8 cellular contexts compared by ENCODE assay signal in the genomic region with DNA sequence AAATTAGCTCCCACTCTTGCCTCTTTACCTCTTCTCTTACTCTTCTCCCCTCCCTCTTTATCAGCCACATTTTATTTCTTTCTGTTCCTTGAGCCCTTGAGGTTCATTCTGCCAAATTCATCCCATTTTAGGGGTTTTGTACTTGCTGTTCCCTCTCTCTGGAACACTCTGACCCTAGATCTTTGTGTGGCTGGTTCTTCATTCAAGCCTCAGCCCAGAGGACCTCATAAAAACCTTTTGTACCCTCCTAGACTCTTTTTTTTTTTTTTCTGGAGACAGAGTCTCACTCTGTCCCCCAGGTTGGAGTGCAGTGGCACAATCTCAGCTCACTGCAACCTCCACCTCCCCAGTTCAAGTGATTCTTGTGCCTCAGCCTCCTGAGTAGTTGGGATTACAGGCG. TPM values are rescaled to one million over a fixed set of nuclear protein-coding genes. Genes with fewer than 3 reads are reported as not detected.
DNase-seq lines count a peak whose midpoint lies in the region; ATAC-seq and TF ChIP-seq lines count a peak whose summit lies in the region.
"Not testable (repeated sequence)": the region's sequence is repeated elsewhere in the genome, so short reads cannot be mapped to it uniquely, and the experiment has no call there.

No MANE protein-coding gene starts in this region.

- H3K4me1 Mint-ChIP-seq in Caco-2 (ENCODE audit: low read depth, unreplicated experiment) = peaks cover 32% of the 10 kb centered on the region

- TF ChIP-seq RAD21 in liver (IDR thresholded peaks at IDR 0.05) = not testable (repeated sequence)

- H3K4me3 Mint-ChIP-seq in Caco-2 (ENCODE audit: unreplicated experiment) = not testable (repeated sequence)

- not testable (repeated sequence) for BruUV-seq in Caco-2 (replicated peaks; lab: Mats Ljungman, UMichigan)

- in situ Hi-C loops in gastrocnemius medialis (cut with MboI; ENCODE audit: low sequenced_read_pairs in 4 of 4) = not testable (repeated sequence)

- not testable (repeated sequence) for TF ChIP-seq CTCF in Caco-2 (IDR thresholded peaks at IDR 0.05; ENCODE audit: insufficient read depth in 1 of 2, low read depth in 1 of 2, low read length in 1 of 2, severe bottlenecking in 1 of 2, unreplicated experiment in 1 of 2); coronary artery (IDR thresholded peaks at IDR 0.05); left ventricle myocardium inferior (IDR thresholded peaks at IDR 0.05; ENCODE audit: borderline replicate concordance); liver (IDR thresholded peaks at IDR 0.05; ENCODE audit: low read depth, low read length, missing input control); prostate gland (IDR thresholded peaks at IDR 0.05); gastrocnemius medialis (IDR thresholded peaks at IDR 0.05 in 4 of 5, conservative IDR thresholded peaks at IDR 0.05 in 1 of 5); thoracic aorta (IDR thresholded peaks at IDR 0.05); vagina (IDR thresholded peaks at IDR 0.05)

- CTCF ChIA-PET in Caco-2 (lab: Charles Lee) = not testable (repeated sequence)

- not testable (repeated sequence) for H3K27me3 Mint-ChIP-seq in Caco-2 (ENCODE audit: insufficient read depth, unreplicated experiment)

- H3K9ac ChIP-seq in liver (ENCODE audit: low read depth in 1 of 2, low read length in 2 of 2) = not testable (repeated sequence)

- not testable (repeated sequence) for DNase-seq in Caco-2; coronary artery (ENCODE audit: low spot score); left ventricle myocardium inferior; prostate gland (ENCODE audit: low spot score); gastrocnemius medialis; thoracic aorta (ENCODE audit: low spot score); vagina (ENCODE audit: extremely low spot score in 2 of 2)

- intact Hi-C loops in Caco-2 (cut with micrococcal nuclease; ENCODE audit: unreplicated experiment); left ventricle myocardium inferior (cut with micrococcal nuclease); prostate gland (cut with DNase I); gastrocnemius medialis (cut with DNase I; ENCODE audit: low total_unique reads); vagina (cut with DNase I): not testable (repeated sequence)

- H3K9me3 Mint-ChIP-seq in Caco-2 (ENCODE audit: unreplicated experiment) = peaks cover 45% of the 10 kb centered on the region

- peaks cover 71% of the 10 kb centered on the region for H3K36me3 Mint-ChIP-seq in Caco-2 (ENCODE audit: insufficient read depth, unreplicated experiment)

- WGBS in liver = 98% methylated on average over 1 of the region's 1 CpG
- 88% methylated on average over 1 of the region's 1 CpG for WGBS in prostate gland

- not testable (repeated sequence) for H3K27me3 ChIP-seq in Caco-2 (replicated peaks; ENCODE audit: control insufficient read depth, insufficient read depth, low read length); left ventricle myocardium inferior (ENCODE audit: low read depth); liver (ENCODE audit: control insufficient read depth in 4 of 4, insufficient read depth in 4 of 4, low read length in 3 of 4); prostate gland (replicated peaks; ENCODE audit: insufficient read depth); gastrocnemius medialis; thoracic aorta (replicated peaks; ENCODE audit: insufficient read depth); vagina

- H3K36me3 ChIP-seq in Caco-2 (ENCODE audit: control insufficient read depth, insufficient read depth, low read length); left ventricle myocardium inferior; liver (ENCODE audit: control insufficient read depth in 4 of 4, insufficient read depth in 3 of 4, low read depth in 1 of 4, low read length in 3 of 4); prostate gland; gastrocnemius medialis; thoracic aorta; vagina: not testable (repeated sequence)

- peak overlapping the region; percentile 19 for H3K27ac Mint-ChIP-seq in Caco-2 (ENCODE audit: unreplicated experiment)

- not testable (repeated sequence) for H3K4me3 ChIP-seq in Caco-2 (ENCODE audit: low read depth, low read length); coronary artery; left ventricle myocardium inferior; liver (ENCODE audit: low read depth in 1 of 3, low read length in 3 of 3); prostate gland; gastrocnemius medialis; thoracic aorta; vagina

- not testable (repeated sequence) for TF ChIP-seq POLR2A in prostate gland (IDR thresholded peaks at IDR 0.05); gastrocnemius medialis (IDR thresholded peaks at IDR 0.05); vagina (IDR thresholded peaks at IDR 0.05)

- POLR2A ChIA-PET in Caco-2 (lab: Charles Lee) = not testable (repeated sequence)

- ATAC-seq in gastrocnemius medialis = peak; percentile 13 to 19
- not testable (repeated sequence) for ATAC-seq in thoracic aorta (ENCODE audit: insufficient number of reproducible peaks, low FRiP score, low read depth)

- peaks cover 20% of the 10 kb centered on the region for H3K9me3 ChIP-seq in Caco-2
- peaks cover 29% of the 10 kb centered on the region for H3K9me3 ChIP-seq in left ventricle myocardium inferior (replicated peaks)
- H3K9me3 ChIP-seq in liver (ENCODE audit: control insufficient read depth in 4 of 4, low read length in 3 of 4); prostate gland; gastrocnemius medialis; vagina: not testable (repeated sequence)
- H3K9me3 ChIP-seq in thoracic aorta = peaks cover 11% of the 10 kb centered on the region

- H3K27ac ChIP-seq in coronary artery = peak overlapping the region; percentile 38 to 66
- H3K27ac ChIP-seq in left ventricle myocardium inferior (replicated peaks) = peak overlapping the region; percentile 79
- H3K27ac ChIP-seq in liver (ENCODE audit: low read depth in 1 of 2, low read length in 2 of 2) = not testable (repeated sequence)
- H3K27ac ChIP-seq in prostate gland = peak overlapping the region; percentile 77 to 83
- peak overlapping the region in 2 of 4 donors; percentile 38 to 74 for H3K27ac ChIP-seq in gastrocnemius medialis
- H3K27ac ChIP-seq in thoracic aorta = peak overlapping the region; percentile 71 to 80
- H3K27ac ChIP-seq in vagina = peak overlapping the region; percentile 79

- H3K4me1 ChIP-seq in Caco-2 = peaks cover 13% of the 10 kb centered on the region
- peaks cover 56% of the 10 kb centered on the region for H3K4me1 ChIP-seq in left ventricle myocardium inferior
- not testable (repeated sequence) for H3K4me1 ChIP-seq in liver (ENCODE audit: control insufficient read depth in 4 of 4, insufficient read depth in 4 of 4, low read length in 3 of 4); prostate gland (replicated peaks)
- H3K4me1 ChIP-seq in gastrocnemius medialis = peaks cover 28 to 44% of the 10 kb centered on the region in 2 donors
- H3K4me1 ChIP-seq in thoracic aorta (ENCODE audit: control insufficient read depth in 1 of 2, low read depth in 2 of 2) = peaks cover 34 to 49% of the 10 kb centered on the region in 2 donors
- peaks cover 20% of the 10 kb centered on the region for H3K4me1 ChIP-seq in vagina

TF ChIP-seq in liver, 16 proteins besides CTCF, POLR2A, EP300 and RAD21:
- peak; percentile 26 for TF ChIP-seq NR2F2 (IDR thresholded peaks at IDR 0.05)

RNA-seq across cellular contexts. Expression of gene CRADD, which starts 34.3 kb away (rescaled TPM):
- total RNA-seq in Caco-2 (2022) (29.2 and 30.6 TPM in 2 replicates), left ventricle myocardium inferior (46.4 TPM), liver (10 to 100 TPM; 19.4 to 48.9 TPM), prostate gland (10 to 100 TPM; 38.9 to 42.4 TPM), gastrocnemius medialis (10 to 100 TPM; 19.4 to 28.7 (median 22.6) TPM), thoracic aorta (10 to 100 TPM; 33.0 to 57.9 TPM), vagina (40.8 TPM)
- 10 to 100 TPM; 27.9 to 31.3 TPM for polyA plus RNA-seq in liver
